ENCODE assay signal across 28 cellular contexts in genomic region chr17:68732301-68732749, GRCh38.
A peak's percentile ranks its signal among the peaks of the same experiment; 100 is the strongest.
DNase-seq lines count a peak whose midpoint lies in the region; ATAC-seq and TF ChIP-seq lines count a peak whose summit lies in the region.
"Had no signal": no experiment of that assay in that cellular context is flagged by ENCODE, and none has a peak within 500 bp of the region (broad histone marks: within the 10 kb centered on the region; RNA-seq: fewer than 3 reads in every experiment).

No MANE protein-coding gene starts in this region.

- POLR2A ChIA-PET in MCF 10A (lab: Yijun Ruan, JAX) (interaction anchor here (0.6 to 0.9 kb wide), 2 partner anchors 220 to 566 kb away, joined by 3 read pairs; partner anchors contain the start of gene PRKAR1A), WTC11 (lab: Charles Lee) (no interaction called here)

- H3K4me3 Mint-ChIP-seq in MCF 10A (ENCODE audit: unreplicated experiment) (no peak overlapping the region), WTC11 (no peak overlapping the region)
- H3K4me3 Mint-ChIP-seq: activated CD4-positive, alpha-beta T cell treated with anti-CD3 and anti-CD28 coated beads for 36 hours; activated T-cell treated with anti-CD3 and anti-CD28 coated beads, Interleukin-2, amount 50 U/mL, for 24 hours; CD8-positive, alpha-beta T cell; effector memory CD8-positive, alpha-beta T cell; naive thymus-derived CD4-positive, alpha-beta T cell; stimulated activated memory B cell treated with anti-CD40 and anti-IgM and Interleukin-4, amounts not matched to agents 10 μg/mL and 1 μg/mL and 100 μg/mL, for 72 hours had no signal

- peak; percentile 88 for ATAC-seq in WTC11
- ATAC-seq: activated CD4-positive, alpha-beta T cell treated with anti-CD3 and anti-CD28 coated beads for 36 hours; CD8-positive, alpha-beta T cell; effector memory CD8-positive, alpha-beta T cell; GM12878; naive thymus-derived CD4-positive, alpha-beta T cell; stimulated activated memory B cell treated with anti-CD40 and anti-IgM and Interleukin-4, amounts not matched to agents 10 μg/mL and 1 μg/mL and 100 μg/mL, for 72 hours had no signal

- H3K27ac Mint-ChIP-seq in MCF 10A (ENCODE audit: low read depth, unreplicated experiment) (no peak overlapping the region), WTC11 (peak overlapping the region; percentile 82)
- H3K27ac Mint-ChIP-seq: activated CD4-positive, alpha-beta T cell treated with anti-CD3 and anti-CD28 coated beads for 36 hours; activated T-cell treated with anti-CD3 and anti-CD28 coated beads, Interleukin-2, amount 50 U/mL, for 24 hours; CD8-positive, alpha-beta T cell; effector memory CD8-positive, alpha-beta T cell; naive thymus-derived CD4-positive, alpha-beta T cell; stimulated activated memory B cell treated with anti-CD40 and anti-IgM and Interleukin-4, amounts not matched to agents 10 μg/mL and 1 μg/mL and 100 μg/mL, for 72 hours had no signal

- H3K4me1 ChIP-seq in breast epithelium = peaks cover 0 to 5% of the 10 kb centered on the region in 2 donors
- H3K4me1 ChIP-seq in testis = peaks cover 46% of the 10 kb centered on the region

- DNase-seq in MCF 10A (ENCODE audit: unreplicated experiment) (peak; percentile 22), breast epithelium (ENCODE audit: low spot score in 2 of 2) (no peak), WTC11 (ENCODE audit: low spot score) (no peak), iPS DF 4.7 (ENCODE audit: extremely low read depth, low spot score) (peak; percentile 30), testis (no peak), hippocampal formation (lab: John Stamatoyannopoulos, UW) (no peak), posterior vena cava (ENCODE audit: low spot score) (no peak), NCI-H1092 treated with DMSO at 0.1 percent for 48 hours (lab: John Stamatoyannopoulos, UW) (no peak)
- DNase-seq: activated CD4-positive, alpha-beta T cell treated with anti-CD3 and anti-CD28 coated beads for 36 hours; activated gamma-delta T cell treated with Interleukin-2 at 50 U/mL for 16 hours; activated T-cell treated with anti-CD3 and anti-CD28 coated beads, Interleukin-2, amount 50 U/mL, for 24 hours; AML-193; CD8-positive, alpha-beta T cell; DMS79 treated with DMSO at 0.1 percent for 48 hours; effector memory CD8-positive, alpha-beta T cell; esophagus squamous epithelium; mesenchymal stem cell; MM.1S; naive thymus-derived CD4-positive, alpha-beta T cell; NCI-H1694 treated with DMSO at 0.1 percent for 48 hours; NCI-H2171; NCI-H69; nucleus accumbens; RPMI8226 had no signal

- H3K4me3 ChIP-seq in breast epithelium (no peak overlapping the region), testis (no peak overlapping the region)
- H3K4me3 ChIP-seq: coronary artery, esophagus squamous epithelium, GM12878, HAP-1 had no signal

- CTCF ChIA-PET in MCF 10A (lab: Yijun Ruan, JAX) = interaction anchor here (0.6 kb wide), 1 partner anchor 14 kb away, joined by 3 read pairs; no protein-coding TSS in a partner anchor
- CTCF ChIA-PET in WTC11 (lab: Charles Lee) = interaction anchor here (0.7 kb wide), 1 partner anchor 118 kb away, joined by 3 read pairs; no protein-coding TSS in a partner anchor

- H3K9me3 Mint-ChIP-seq in MCF 10A (ENCODE audit: unreplicated experiment) = peaks cover 4% of the 10 kb centered on the region
- peaks cover 66% of the 10 kb centered on the region for H3K9me3 Mint-ChIP-seq in WTC11
- H3K9me3 Mint-ChIP-seq: activated T-cell treated with anti-CD3 and anti-CD28 coated beads, Interleukin-2, amount 50 U/mL, for 24 hours; effector memory CD8-positive, alpha-beta T cell had no signal

- TF ChIP-seq CTCF in MCF 10A (IDR thresholded peaks at IDR 0.05; ENCODE audit: unreplicated experiment) (no peak), breast epithelium (IDR thresholded peaks at IDR 0.05) (no peak), WTC11 (IDR thresholded peaks at IDR 0.05) (no peak), testis (IDR thresholded peaks at IDR 0.05) (no peak)

- H3K36me3 ChIP-seq in breast epithelium = no peaks in the 10 kb centered on the region
- no peaks in the 10 kb centered on the region for H3K36me3 ChIP-seq in testis (ENCODE audit: low read depth, missing control alignments)
- H3K36me3 ChIP-seq: esophagus squamous epithelium, HAP-1 had no signal

- peaks cover 7% of the 10 kb centered on the region for H3K4me1 Mint-ChIP-seq in MCF 10A (ENCODE audit: insufficient read depth, unreplicated experiment)
- peaks cover 35% of the 10 kb centered on the region for H3K4me1 Mint-ChIP-seq in WTC11
- H3K4me1 Mint-ChIP-seq: activated CD4-positive, alpha-beta T cell treated with anti-CD3 and anti-CD28 coated beads for 36 hours; naive thymus-derived CD4-positive, alpha-beta T cell; stimulated activated memory B cell treated with anti-CD40 and anti-IgM and Interleukin-4, amounts not matched to agents 10 μg/mL and 1 μg/mL and 100 μg/mL, for 72 hours had no signal

- TF ChIP-seq POLR2A in breast epithelium (IDR thresholded peaks at IDR 0.05) (no peak), testis (IDR thresholded peaks at IDR 0.05) (no peak)

- no peaks in the 10 kb centered on the region for H3K36me3 Mint-ChIP-seq in MCF 10A (ENCODE audit: insufficient read depth, unreplicated experiment)
- peaks cover 58% of the 10 kb centered on the region for H3K36me3 Mint-ChIP-seq in WTC11
- H3K36me3 Mint-ChIP-seq: CD8-positive, alpha-beta T cell; naive thymus-derived CD4-positive, alpha-beta T cell; stimulated activated memory B cell treated with anti-CD40 and anti-IgM and Interleukin-4, amounts not matched to agents 10 μg/mL and 1 μg/mL and 100 μg/mL, for 72 hours had no signal

- H3K27me3 ChIP-seq in breast epithelium (no peaks in the 10 kb centered on the region), testis (no peaks in the 10 kb centered on the region)
- H3K27me3 ChIP-seq: esophagus squamous epithelium had no signal

- H3K27ac ChIP-seq in breast epithelium = no peak overlapping the region
- peak overlapping the region; percentile 66 to 87 for H3K27ac ChIP-seq in testis

- intact Hi-C loops in MCF 10A (cut with micrococcal nuclease) = no loop called here
- intact Hi-C loops in breast epithelium (cut with DNase I; ENCODE audit: low total_unique reads) = no loop called here
- intact Hi-C loops in testis (cut with DNase I; ENCODE audit: low total_unique reads) = no loop called here
- intact Hi-C loops in posterior vena cava (cut with DNase I) = no loop called here

- H3K9me3 ChIP-seq in breast epithelium = no peaks in the 10 kb centered on the region
- no peaks in the 10 kb centered on the region for H3K9me3 ChIP-seq in testis
- H3K9me3 ChIP-seq: esophagus squamous epithelium had no signal

- H3K27me3 Mint-ChIP-seq in MCF 10A (ENCODE audit: insufficient read depth, unreplicated experiment) (no peaks in the 10 kb centered on the region), WTC11 (ENCODE audit: low read depth) (no peaks in the 10 kb centered on the region; the same call in none of the 2 replicates)
- H3K27me3 Mint-ChIP-seq: stimulated activated memory B cell treated with anti-CD40 and anti-IgM and Interleukin-4, amounts not matched to agents 10 μg/mL and 1 μg/mL and 100 μg/mL, for 72 hours had no signal

- no TSS peak for BruUV-seq in MCF 10A (replicated peaks; lab: Mats Ljungman, UMichigan)

TF ChIP-seq in WTC11, 78 proteins besides CTCF, POLR2A, EP300 and RAD21 (continues in another document):
- peak; percentile 88; the same call in 1 of the 2 replicates for TF ChIP-seq FOXP4 (CRISPR knock-in tag; IDR thresholded peaks at IDR 0.05)
- TF ChIP-seq FOXK1 (CRISPR knock-in tag; IDR thresholded peaks at IDR 0.05) = 0 out of 2 replicates have a peak, but pooled peaks have one; percentile 28
- no peak for TF ChIP-seq HMGA2 (CRISPR knock-in tag; IDR thresholded peaks at IDR 0.05)
- no peak for TF ChIP-seq NFE2L1 (CRISPR knock-in tag; IDR thresholded peaks at IDR 0.05)
- no peak for TF ChIP-seq ZNF423 (CRISPR knock-in tag; IDR thresholded peaks at IDR 0.05)
- TF ChIP-seq RORB (CRISPR knock-in tag; IDR thresholded peaks at IDR 0.05) = no peak
- TF ChIP-seq E2F1 (CRISPR knock-in tag; IDR thresholded peaks at IDR 0.05) = no peak
- TF ChIP-seq IRF2 (CRISPR knock-in tag; IDR thresholded peaks at IDR 0.05; ENCODE audit: borderline replicate concordance, low read depth) = no peak

Comparison
In these comparisons a context has a peak if more than half of its experiments do, and no peak if none do; other contexts are left out.
1. DNase-seq: peak in MCF 10A (single experiment) and iPS DF 4.7 (single experiment); none in breast epithelium (0 of 2), WTC11 (single experiment), testis (single experiment), hippocampal formation (0 of 2), posterior vena cava (single experiment) and NCI-H1092 treated with DMSO at 0.1 percent for 48 hours (single experiment).
2. H3K27ac ChIP-seq: peak in testis (2 of 2); none in breast epithelium (0 of 2).